In the genomic region with DNA sequence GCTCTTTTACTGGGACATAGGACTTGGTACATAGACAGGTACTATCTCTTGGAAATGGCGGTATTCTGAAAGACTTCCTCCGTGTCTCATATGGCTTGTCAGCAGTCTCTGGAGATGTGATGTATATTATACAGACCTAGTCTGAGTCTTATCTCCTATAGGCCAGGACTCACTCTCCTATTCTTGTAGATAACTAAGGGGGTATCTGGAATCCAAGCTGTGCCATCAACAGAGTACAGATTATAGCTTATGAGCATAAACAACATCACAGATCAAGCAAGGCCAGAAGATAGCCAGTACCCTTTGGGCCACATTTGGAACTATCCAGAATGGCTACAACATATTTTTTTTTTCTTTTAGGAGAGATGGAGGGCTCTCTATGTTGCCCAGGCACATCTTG, we compare ENCODE assay signal across 31 cellular contexts. TPM values are rescaled to one million over a fixed set of nuclear protein-coding genes. Genes with fewer than 3 reads are reported as not detected.
"Had no signal": no experiment of that assay in that cellular context is flagged by ENCODE, and none has a peak within 500 bp of the region (broad histone marks: within the 10 kb centered on the region; RNA-seq: fewer than 3 reads in every experiment).

No MANE protein-coding gene starts in this region.

- H3K9me3 ChIP-seq: adrenal gland, ascending aorta, body of pancreas, breast epithelium had no signal

- DNase-seq: activated effector memory CD4-positive, alpha-beta T cell treated with anti-CD3 and anti-CD28 coated beads, Interleukin-2, amount 50 U/mL, for 16 hours; activated effector memory CD4-positive, alpha-beta T cell treated with Interleukin-2 at 50 U/mL for 16 hours; activated gamma-delta T cell; activated gamma-delta T cell treated with Interleukin-2 at 50 U/mL for 16 hours; activated naive CD4-positive, alpha-beta T cell; activated naive CD4-positive, alpha-beta T cell treated with anti-CD3 and anti-CD28 coated beads for 36 hours; activated naive CD4-positive, alpha-beta T cell treated with anti-CD3 and anti-CD28 coated beads, Interleukin-2, amount 10 ng/mL, durations not matched to agents 7 days and 5 days; activated naive CD4-positive, alpha-beta T cell treated with anti-CD3 and anti-CD28 coated beads, Interleukin-2, amount 50 U/mL, for 16 hours; activated naive CD4-positive, alpha-beta T cell treated with Interleukin-2 at 50 U/mL for 16 hours; activated naive CD8-positive, alpha-beta T cell treated with anti-CD3 and anti-CD28 coated beads for 36 hours; activated naive CD8-positive, alpha-beta T cell treated with anti-CD3 and anti-CD28 coated beads, Interleukin-2, amount 10 ng/mL, durations not matched to agents 7 days and 5 days; activated naive CD8-positive, alpha-beta T cell treated with anti-CD3 and anti-CD28 coated beads, Interleukin-2, amount 50 U/mL, for 24 hours; activated T-cell treated with anti-CD3 and anti-CD28 coated beads, Interleukin-2, amount 50 U/mL, for 24 hours; activated T-cell treated with anti-CD3 and anti-CD28 coated beads, Interleukin-2, amount 50 U/mL, for 4 hours; activated T-cell treated with anti-CD3 and anti-CD28 coated beads, Interleukin-2, amount 50 U/mL, for 48 hours; activated T-cell treated with anti-CD3 and anti-CD28 coated beads, Interleukin-2, amount 50 U/mL, for 72 hours; adrenal gland; amniotic stem cell; amygdala; aorta; body of pancreas; brain microvascular endothelial cell; central memory CD4-positive, alpha-beta T cell; cerebellar nuclear complex had no signal

- ATAC-seq: activated naive CD4-positive, alpha-beta T cell treated with anti-CD3 and anti-CD28 coated beads, Interleukin-2, amount 50 U/mL, for 72 hours; activated naive CD8-positive, alpha-beta T cell treated with anti-CD3 and anti-CD28 coated beads, Interleukin-2, amount 50 U/mL, for 24 hours; activated T-cell treated with anti-CD3 and anti-CD28 coated beads, Interleukin-2, amount 50 U/mL, for 4 hours; activated T-cell treated with anti-CD3 and anti-CD28 coated beads, Interleukin-2, amount 50 U/mL, for 72 hours; activated T-helper 17 cell treated with anti-CD3 and anti-CD28 coated beads, Interleukin-2, amount 50 U/mL, for 72 hours; body of pancreas had no signal

- H3K36me3 ChIP-seq: adrenal gland, ascending aorta, brain microvascular endothelial cell, breast epithelium, cardiac muscle cell had no signal

- FAIRE-seq: astrocyte, bronchial epithelial cell had no signal

- H3K4me3 ChIP-seq: adrenal gland, ascending aorta, body of pancreas, breast epithelium, cardiac muscle cell had no signal

- H3K27ac ChIP-seq: adrenal gland, ascending aorta, body of pancreas, brain microvascular endothelial cell, breast epithelium, cardiac muscle cell had no signal

- H3K4me1 ChIP-seq: adrenal gland, ascending aorta, breast epithelium had no signal

- H3K27me3 ChIP-seq: adrenal gland, ascending aorta, body of pancreas, brain microvascular endothelial cell, breast epithelium had no signal

RNA-seq across cellular contexts. Expression of a gene that starts 16.1 kb away (rescaled TPM):
- total RNA-seq: bronchial epithelial cell had no signal
